In the genomic region with DNA sequence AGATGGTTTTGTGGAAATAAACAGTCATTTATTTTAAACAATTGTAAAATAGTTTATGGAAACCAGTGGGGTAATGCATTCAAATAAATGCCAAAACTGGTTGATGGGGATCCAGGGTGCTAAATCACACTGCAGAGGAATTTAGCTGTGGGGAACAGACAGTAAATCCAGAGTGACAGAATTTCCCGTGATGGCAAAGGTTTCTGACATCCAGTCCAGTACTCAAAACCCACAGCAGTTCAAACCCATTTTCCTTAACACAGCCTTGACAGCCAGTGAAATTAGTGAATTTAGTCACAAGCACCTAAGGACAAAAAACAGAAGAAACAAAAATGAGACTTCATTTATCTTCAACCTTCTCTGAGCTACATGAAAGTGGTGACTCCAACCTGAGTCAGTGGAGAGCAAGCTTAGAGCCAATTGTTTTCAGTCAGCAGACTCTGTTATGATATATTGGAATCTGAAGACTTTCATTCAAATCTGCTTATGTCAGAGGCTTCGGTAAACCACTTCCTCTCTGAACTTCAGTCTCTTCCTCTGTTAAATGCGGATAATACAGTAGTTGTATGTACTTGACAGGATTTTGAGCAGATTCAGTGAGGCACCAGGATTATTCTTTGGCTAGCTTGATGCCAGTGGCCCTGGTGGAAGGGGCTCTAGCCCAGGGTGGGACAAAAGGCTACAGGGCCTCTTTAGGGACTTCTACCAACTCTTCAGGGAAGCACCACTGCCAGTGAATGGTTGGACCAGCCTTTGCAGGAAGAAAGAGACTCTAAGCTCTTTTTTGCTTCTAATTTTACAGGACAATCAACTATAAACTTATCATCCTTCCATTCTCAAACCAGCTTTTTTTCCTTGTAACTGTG, we compare ENCODE assay signal across 8 cellular contexts.
DNase-seq lines count a peak whose midpoint lies in the region; ATAC-seq and TF ChIP-seq lines count a peak whose summit lies in the region.

No MANE protein-coding gene starts in this region.

- peak; percentile 96 for ATAC-seq in CD4-positive, alpha-beta T cell (ENCODE audit: poor library complexity)
- peak; percentile 33 to 67 (median 55) for ATAC-seq in right lobe of liver
- no peak for ATAC-seq in GM21381 (IDR thresholded peaks at IDR 0.05; ENCODE audit: unreplicated experiment)
- ATAC-seq in HG03196 (IDR thresholded peaks at IDR 0.05; ENCODE audit: unreplicated experiment): no peak

- H3K36me3 ChIP-seq in right lobe of liver: no peaks in the 10 kb centered on the region

- POLR2A ChIA-PET in CD4-positive, alpha-beta T cell (lab: Charles Lee): interaction anchor here (0.9 to 1.4 kb wide), 2 partner anchors 9 to 21 kb away, joined by 3 read pairs; no protein-coding TSS in a partner anchor

- WGBS in right lobe of liver (ENCODE audit: insufficient coverage, low coverage, low lambda C conversion rate, missing lambda C conversion rate): 48% methylated on average over 3 of the region's 3 CpGs

- CTCF ChIA-PET in CD4-positive, alpha-beta T cell (lab: Charles Lee): interaction anchor here (1.2 kb wide), 1 partner anchor 15 kb away, joined by 3 read pairs; no protein-coding TSS in a partner anchor
- CTCF ChIA-PET in activated naive CD4-positive, alpha-beta T cell treated with anti-CD3 and anti-CD28 coated beads, Interleukin-2, amount 10 ng/mL, durations not matched to agents 7 days and 5 days (lab: Charles Lee): interaction anchor here (0.8 kb wide), 1 partner anchor 1267 kb away, joined by 4 read pairs; no protein-coding TSS in a partner anchor

- no peaks in the 10 kb centered on the region for H3K9me3 Mint-ChIP-seq in CD4-positive, alpha-beta T cell
- peaks cover 4% of the 10 kb centered on the region for H3K9me3 Mint-ChIP-seq in activated naive CD4-positive, alpha-beta T cell treated with anti-CD3 and anti-CD28 coated beads, Interleukin-2, amount 10 ng/mL, durations not matched to agents 7 days and 5 days

- H3K4me3 Mint-ChIP-seq in CD4-positive, alpha-beta T cell: peak overlapping the region; percentile 49
- peak overlapping the region; percentile 29 for H3K4me3 Mint-ChIP-seq in activated naive CD4-positive, alpha-beta T cell treated with anti-CD3 and anti-CD28 coated beads, Interleukin-2, amount 10 ng/mL, durations not matched to agents 7 days and 5 days

- H3K9me3 ChIP-seq in CD4-positive, alpha-beta T cell (ENCODE audit: control insufficient read depth, low read length): no peaks in the 10 kb centered on the region
- H3K9me3 ChIP-seq in right lobe of liver: no peaks in the 10 kb centered on the region

- peaks cover 17% of the 10 kb centered on the region for H3K36me3 Mint-ChIP-seq in CD4-positive, alpha-beta T cell (ENCODE audit: low read depth)
- peaks cover 37% of the 10 kb centered on the region for H3K36me3 Mint-ChIP-seq in activated naive CD4-positive, alpha-beta T cell treated with anti-CD3 and anti-CD28 coated beads, Interleukin-2, amount 10 ng/mL, durations not matched to agents 7 days and 5 days

- peaks cover 32% of the 10 kb centered on the region for H3K4me1 Mint-ChIP-seq in CD4-positive, alpha-beta T cell (ENCODE audit: low read depth)
- H3K4me1 Mint-ChIP-seq in activated naive CD4-positive, alpha-beta T cell treated with anti-CD3 and anti-CD28 coated beads, Interleukin-2, amount 10 ng/mL, durations not matched to agents 7 days and 5 days: peaks cover 40% of the 10 kb centered on the region

- DNase-seq in CD4-positive, alpha-beta T cell: peak in 5 of 10 experiments; percentile 1 to 31 (median 7)
- DNase-seq in LoVo (ENCODE audit: low spot score): peak; percentile 8
- peak; percentile 45 for DNase-seq in activated naive CD4-positive, alpha-beta T cell treated with anti-CD3 and anti-CD28 coated beads, Interleukin-2, amount 10 ng/mL, durations not matched to agents 7 days and 5 days
- DNase-seq in right lobe of liver: no peak
- DNase-seq in NCI-H2227 (lab: John Stamatoyannopoulos, UW; ENCODE audit: unreplicated experiment): no peak
- no peak for DNase-seq in NCI-H1436 treated with DMSO at 0.1 percent for 48 hours (lab: John Stamatoyannopoulos, UW)

- H3K27ac ChIP-seq in CD4-positive, alpha-beta T cell (ENCODE audit: low read depth, low read length): no peak overlapping the region
- H3K27ac ChIP-seq in right lobe of liver: no peak overlapping the region

- peak overlapping the region; percentile 84 for H3K27ac Mint-ChIP-seq in CD4-positive, alpha-beta T cell
- H3K27ac Mint-ChIP-seq in activated naive CD4-positive, alpha-beta T cell treated with anti-CD3 and anti-CD28 coated beads, Interleukin-2, amount 10 ng/mL, durations not matched to agents 7 days and 5 days: peak overlapping the region; percentile 94

- TF ChIP-seq POLR2A in right lobe of liver (IDR thresholded peaks at IDR 0.05): no peak

- no peak overlapping the region for H3K4me3 ChIP-seq in right lobe of liver

- no peak for TF ChIP-seq CTCF in CD4-positive, alpha-beta T cell (IDR thresholded peaks at IDR 0.05)
- TF ChIP-seq CTCF in right lobe of liver (IDR thresholded peaks at IDR 0.05): no peak

- peaks cover 0 to 5% (median 0%) of the 10 kb centered on the region in 4 donors for H3K4me1 ChIP-seq in right lobe of liver

- H3K27me3 ChIP-seq in CD4-positive, alpha-beta T cell (ENCODE audit: control insufficient read depth, insufficient read depth, low read length): no peaks in the 10 kb centered on the region
- no peaks in the 10 kb centered on the region for H3K27me3 ChIP-seq in right lobe of liver

- H3K27me3 Mint-ChIP-seq in CD4-positive, alpha-beta T cell: no peaks in the 10 kb centered on the region
- no peaks in the 10 kb centered on the region for H3K27me3 Mint-ChIP-seq in activated naive CD4-positive, alpha-beta T cell treated with anti-CD3 and anti-CD28 coated beads, Interleukin-2, amount 10 ng/mL, durations not matched to agents 7 days and 5 days

- intact Hi-C loops in CD4-positive, alpha-beta T cell (cut with DNase I, micrococcal nuclease): no loop called here
- intact Hi-C loops in right lobe of liver (cut with DNase I): no loop called here

Comparison
In these comparisons a context has a peak if more than half of its experiments do, and no peak if none do; other contexts are left out.
1. ATAC-seq: peak in CD4-positive, alpha-beta T cell (single experiment) and right lobe of liver (4 of 4); none in GM21381 (single experiment) and HG03196 (single experiment).
2. DNase-seq: peak in LoVo (single experiment) and activated naive CD4-positive, alpha-beta T cell treated with anti-CD3 and anti-CD28 coated beads, Interleukin-2, amount 10 ng/mL, durations not matched to agents 7 days and 5 days (single experiment); none in right lobe of liver (0 of 3), NCI-H2227 (single experiment) and NCI-H1436 treated with DMSO at 0.1 percent for 48 hours (single experiment).